In genomic region chr5:43042626-43043399, GRCh38 we compare ENCODE assay signal across 8 cellular contexts. TPM values are rescaled to one million over a fixed set of nuclear protein-coding genes. Genes with fewer than 3 reads are reported as not detected.
DNase-seq lines count a peak whose midpoint lies in the region; ATAC-seq and TF ChIP-seq lines count a peak whose summit lies in the region.

No MANE protein-coding gene starts in this region.

- intact Hi-C loops in posterior vena cava (cut with DNase I) = loop anchor here (2.0 to 5.0 kb wide), 2 partner anchors 22 to 36 kb away; no protein-coding TSS in a partner anchor

- DNase-seq in ELR (ENCODE audit: low read depth) (peak; percentile 79), LNCaP clone FGC (ENCODE audit: low read depth) (no peak), SIG-M5 (lab: John Stamatoyannopoulos, UW) (peak; percentile 80), cardiac muscle cell (ENCODE audit: low read depth in 1 of 2, low spot score in 1 of 2) (peak; percentile 59 to 76), posterior vena cava (ENCODE audit: low spot score) (peak; percentile 93), iPS-NIHi11 (ENCODE audit: low spot score) (no peak)
- DNase-seq in activated naive CD4-positive, alpha-beta T cell treated with anti-CD3 and anti-CD28 coated beads, Interleukin-2, amount 50 U/mL, for 16 hours = peak; percentile 59

- H3K9me3 ChIP-seq in cardiac muscle cell (ENCODE audit: low read depth) = no peaks in the 10 kb centered on the region

- peak; percentile 24 for ATAC-seq in GM21737 (IDR thresholded peaks at IDR 0.05; ENCODE audit: unreplicated experiment)

- H3K4me1 ChIP-seq in cardiac muscle cell (ENCODE audit: low read depth) = peaks cover 12% of the 10 kb centered on the region

- TF ChIP-seq CTCF in LNCaP clone FGC (IDR thresholded peaks at IDR 0.05; ENCODE audit: control insufficient read depth, extremely low read depth, insufficient read depth) = no peak
- TF ChIP-seq CTCF in cardiac muscle cell (IDR thresholded peaks at IDR 0.05; ENCODE audit: low read depth, low read length) = peak; percentile 18

- peak overlapping the region; percentile 43 for H3K4me3 ChIP-seq in LNCaP clone FGC (ENCODE audit: low read depth, low read length)
- peak overlapping the region; percentile 42 for H3K4me3 ChIP-seq in cardiac muscle cell

- peaks cover 93% of the 10 kb centered on the region for H3K27me3 ChIP-seq in cardiac muscle cell

- H3K27ac ChIP-seq in cardiac muscle cell = no peak overlapping the region

- H3K36me3 ChIP-seq in cardiac muscle cell = no peaks in the 10 kb centered on the region

RNA-seq across cellular contexts. Expression of gene ANXA2R, which starts 2.7 kb away (rescaled TPM):
- 0.32 and 0.63 TPM in 2 replicates for total RNA-seq in cardiac muscle cell
- 0.43 and 0.46 TPM in 2 replicates for polyA plus RNA-seq in cardiac muscle cell
- 1 to 10 TPM; 2.3 to 4.7 TPM for total RNA-seq in posterior vena cava

Comparison
In these comparisons a context has a peak if more than half of its experiments do, and no peak if none do; other contexts are left out.
1. DNase-seq: peak in ELR (single experiment), SIG-M5 (single experiment), activated naive CD4-positive, alpha-beta T cell treated with anti-CD3 and anti-CD28 coated beads, Interleukin-2, amount 50 U/mL, for 16 hours (single experiment), cardiac muscle cell (2 of 2) and posterior vena cava (single experiment); none in LNCaP clone FGC (single experiment) and iPS-NIHi11 (single experiment).